8 cellular contexts compared by ENCODE assay signal in the genomic region with DNA sequence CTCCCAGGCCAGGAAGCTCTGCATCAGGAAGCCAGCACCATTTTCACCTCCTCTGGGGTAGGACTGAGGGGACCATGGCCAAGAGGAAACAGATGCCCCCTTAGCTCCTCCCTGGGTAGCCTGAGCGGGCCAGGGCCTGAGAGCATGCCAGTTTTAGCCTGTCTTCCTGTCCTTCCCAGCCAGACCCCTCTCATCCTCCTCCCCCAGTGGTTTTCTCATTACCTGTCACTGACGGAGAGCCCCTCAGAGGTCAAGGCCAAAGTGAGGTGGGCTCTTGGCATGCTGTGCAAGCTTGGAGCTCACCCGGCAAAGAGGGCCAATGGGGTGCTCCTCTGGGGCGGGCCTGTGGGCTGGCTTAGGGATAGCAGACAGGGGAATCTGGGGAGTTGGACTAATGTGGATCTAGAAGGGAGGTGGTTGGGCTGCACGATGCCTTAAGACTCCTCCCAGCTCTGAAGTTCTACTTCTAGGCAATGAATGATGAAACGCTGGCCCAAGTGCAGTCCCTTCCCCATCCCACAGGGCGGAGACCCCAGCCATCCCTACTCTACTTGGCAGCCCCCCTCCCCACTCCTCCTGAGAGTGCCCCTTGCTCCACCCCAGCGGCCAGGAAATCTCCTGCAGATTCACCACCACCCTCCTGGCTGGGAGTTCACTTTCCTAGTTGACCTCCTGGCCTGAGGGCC.
DNase-seq lines count a peak whose midpoint lies in the region; ATAC-seq lines count a peak whose summit lies in the region.

No MANE protein-coding gene starts in this region.

- H3K27me3 ChIP-seq in iPS-15b (ENCODE audit: control insufficient read depth, insufficient read depth, low read length) = no peaks in the 10 kb centered on the region

- no peaks in the 10 kb centered on the region for H3K9me3 ChIP-seq in iPS-15b (ENCODE audit: control insufficient read depth, insufficient read depth, low read length)

- no peaks in the 10 kb centered on the region for H3K27me3 Mint-ChIP-seq in activated naive CD8-positive, alpha-beta T cell

- H3K4me1 ChIP-seq in iPS-15b (ENCODE audit: control insufficient read depth, insufficient read depth, low read length) = peaks cover 20% of the 10 kb centered on the region

- peak overlapping the region; percentile 83 for H3K4me3 ChIP-seq in iPS-15b (ENCODE audit: low read depth, low read length)

- ATAC-seq in stimulated activated effector memory CD8-positive, alpha-beta T cell treated with anti-CD3 and anti-CD28 coated beads, Interleukin-12 subunit alpha, Interleukin-12 subunit beta, amount 100 ng/mL, for 72 hours = no peak
- ATAC-seq in GM18867 (IDR thresholded peaks at IDR 0.05; ENCODE audit: unreplicated experiment) = no peak

- H3K9ac ChIP-seq in iPS-15b (ENCODE audit: low read depth, low read length) = peak overlapping the region; percentile 9

- peak overlapping the region; percentile 77 for H3K4me3 Mint-ChIP-seq in activated naive CD8-positive, alpha-beta T cell
- peak overlapping the region; percentile 83 for H3K4me3 Mint-ChIP-seq in stimulated activated effector memory CD8-positive, alpha-beta T cell treated with anti-CD3 and anti-CD28 coated beads, Interleukin-12 subunit alpha, Interleukin-12 subunit beta, amount 100 ng/mL, for 72 hours

- H3K9me3 Mint-ChIP-seq in activated naive CD8-positive, alpha-beta T cell (ENCODE audit: low read depth) = no peaks in the 10 kb centered on the region
- H3K9me3 Mint-ChIP-seq in stimulated activated effector memory CD8-positive, alpha-beta T cell treated with anti-CD3 and anti-CD28 coated beads, Interleukin-12 subunit alpha, Interleukin-12 subunit beta, amount 100 ng/mL, for 72 hours = no peaks in the 10 kb centered on the region

- no peaks in the 10 kb centered on the region for H3K36me3 ChIP-seq in iPS-15b (ENCODE audit: control insufficient read depth, insufficient read depth, low read length)

- peak overlapping the region; percentile 87 for H3K27ac Mint-ChIP-seq in activated naive CD8-positive, alpha-beta T cell
- H3K27ac Mint-ChIP-seq in stimulated activated effector memory CD8-positive, alpha-beta T cell treated with anti-CD3 and anti-CD28 coated beads, Interleukin-12 subunit alpha, Interleukin-12 subunit beta, amount 100 ng/mL, for 72 hours = peak overlapping the region; percentile 99

- DNase-seq in HCEC 1CT = peak; percentile 54
- DNase-seq in stimulated activated effector memory CD8-positive, alpha-beta T cell treated with anti-CD3 and anti-CD28 coated beads, Interleukin-12 subunit alpha, Interleukin-12 subunit beta, amount 100 ng/mL, for 72 hours (ENCODE audit: low spot score in 2 of 2) = no peak
- no peak for DNase-seq in NCI-H748 treated with DMSO at 0.1 percent for 48 hours (lab: John Stamatoyannopoulos, UW)
- DNase-seq in NCI-H1694 (lab: John Stamatoyannopoulos, UW) = no peak
- DNase-seq in NCI-H2196 treated with DMSO at 0.1 percent for 48 hours (lab: John Stamatoyannopoulos, UW; ENCODE audit: unreplicated experiment) = no peak

- no peaks in the 10 kb centered on the region for H3K36me3 Mint-ChIP-seq in activated naive CD8-positive, alpha-beta T cell
- peaks cover 31% of the 10 kb centered on the region for H3K36me3 Mint-ChIP-seq in stimulated activated effector memory CD8-positive, alpha-beta T cell treated with anti-CD3 and anti-CD28 coated beads, Interleukin-12 subunit alpha, Interleukin-12 subunit beta, amount 100 ng/mL, for 72 hours

- H3K4me1 Mint-ChIP-seq in activated naive CD8-positive, alpha-beta T cell (ENCODE audit: low read depth) = peaks cover 61% of the 10 kb centered on the region
- peaks cover 90% of the 10 kb centered on the region for H3K4me1 Mint-ChIP-seq in stimulated activated effector memory CD8-positive, alpha-beta T cell treated with anti-CD3 and anti-CD28 coated beads, Interleukin-12 subunit alpha, Interleukin-12 subunit beta, amount 100 ng/mL, for 72 hours
